ENCODE assay signal across 17 cellular contexts in genomic region chr11:5288912-5289525, GRCh38. TPM values are rescaled to one million over a fixed set of nuclear protein-coding genes. Genes with fewer than 3 reads are reported as not detected.
"Had no signal": no experiment of that assay in that cellular context is flagged by ENCODE, and none has a peak within 500 bp of the region (broad histone marks: within the 10 kb centered on the region; RNA-seq: fewer than 3 reads in every experiment).

No MANE protein-coding gene starts in this region.

- DNase-seq: activated CD4-positive, alpha-beta T cell treated with anti-CD3 and anti-CD28 coated beads, Interleukin-2, amount 50 U/mL, for 1 hour; activated CD4-positive, CD25-positive, alpha-beta regulatory T cell; body of pancreas; dermis blood vessel endothelial cell; endodermal cell; heart left ventricle; left lung; nephron progenitor cell; sigmoid colon; stimulated activated CD4-positive, alpha-beta T cell treated with anti-CD3 and anti-CD28 coated beads, Interleukin-2, amount 100 ng/mL, for 48 hours; stimulated activated naive CD4-positive, alpha-beta T cell treated with Interleukin-2 at 50 U/mL for 16 hours; T-helper 2 cell; upper lobe of left lung had no signal

- H3K36me3 ChIP-seq: heart left ventricle, left lung, sigmoid colon, upper lobe of left lung had no signal

- H3K4me1 ChIP-seq: body of pancreas, heart left ventricle, left lung, sigmoid colon, upper lobe of left lung had no signal

- ATAC-seq: body of pancreas, esophagus mucosa, heart left ventricle, left lung had no signal

- H3K27me3 ChIP-seq: body of pancreas, heart left ventricle, left lung, sigmoid colon, upper lobe of left lung had no signal

- H3K9me3 ChIP-seq: body of pancreas, heart left ventricle, left lung, sigmoid colon, upper lobe of left lung had no signal

- H3K27ac ChIP-seq: body of pancreas, heart left ventricle, left lung, sigmoid colon, upper lobe of left lung had no signal

- H3K4me3 ChIP-seq: body of pancreas, heart left ventricle, left lung, sigmoid colon, upper lobe of left lung had no signal

RNA-seq across cellular contexts. Expression of gene OR51B4, which starts 12.7 kb away (rescaled TPM):
- total RNA-seq: dermis blood vessel endothelial cell, endodermal cell, esophagus mucosa, heart left ventricle, left lung, mesenteric fat pad, omental fat pad, pulmonary artery endothelial cell, sigmoid colon had no signal
- polyA plus RNA-seq: heart left ventricle, sigmoid colon had no signal

RNA-seq across cellular contexts. Expression of gene HBE1, which starts 19.3 kb away (rescaled TPM):
- total RNA-seq: body of pancreas, dermis blood vessel endothelial cell, esophagus mucosa, heart left ventricle, left lung, mesenteric fat pad, omental fat pad, pulmonary artery endothelial cell, sigmoid colon had no signal
- polyA plus RNA-seq: heart left ventricle, sigmoid colon had no signal

RNA-seq across cellular contexts. Expression of gene HBG2, which starts 34.4 kb away (rescaled TPM):
- total RNA-seq: body of pancreas, dermis blood vessel endothelial cell, esophagus mucosa, left lung, mesenteric fat pad, pulmonary artery endothelial cell, sigmoid colon had no signal
- polyA plus RNA-seq: heart left ventricle, sigmoid colon had no signal

RNA-seq across cellular contexts. Expression of gene OR51B2, which starts 35.1 kb away (rescaled TPM):
- total RNA-seq: dermis blood vessel endothelial cell, esophagus mucosa, heart left ventricle, left lung, mesenteric fat pad, pulmonary artery endothelial cell had no signal
- polyA plus RNA-seq: heart left ventricle, sigmoid colon had no signal

RNA-seq across cellular contexts. Expression of gene HBG1, which starts 39.4 kb away (rescaled TPM):
- total RNA-seq: body of pancreas, dermis blood vessel endothelial cell, endodermal cell, esophagus mucosa, heart left ventricle, left lung, mesenteric fat pad, omental fat pad, pulmonary artery endothelial cell, sigmoid colon had no signal
- polyA plus RNA-seq: heart left ventricle, sigmoid colon had no signal
